8 cellular contexts compared by ENCODE assay signal in genomic region chr2:136116111-136116812, GRCh38. TPM values are rescaled to one million over a fixed set of nuclear protein-coding genes. Genes with fewer than 3 reads are reported as not detected.
DNase-seq lines count a peak whose midpoint lies in the region; ATAC-seq and TF ChIP-seq lines count a peak whose summit lies in the region.

No MANE protein-coding gene starts in this region.

- H3K9ac ChIP-seq in SK-N-SH: no peak overlapping the region
- H3K9ac ChIP-seq in neuronal stem cell (ENCODE audit: low read depth, low read length, poor library complexity): no peak overlapping the region

- no peaks in the 10 kb centered on the region for H3K79me1 ChIP-seq in neuronal stem cell (ENCODE audit: low read depth, low read length)

- peak overlapping the region; percentile 51 for H2BK12ac ChIP-seq in neuronal stem cell (ENCODE audit: low read length)

- TF ChIP-seq CTCF in SK-N-SH (IDR thresholded peaks at IDR 0.05): no peak
- TF ChIP-seq CTCF in LNCaP clone FGC (IDR thresholded peaks at IDR 0.05; ENCODE audit: control insufficient read depth, extremely low read depth, insufficient read depth): no peak
- TF ChIP-seq CTCF in uterus (IDR thresholded peaks at IDR 0.05): no peak

- no peak for TF ChIP-seq POLR2A in uterus (IDR thresholded peaks at IDR 0.05)

- no peak overlapping the region for H2AK5ac ChIP-seq in neuronal stem cell (ENCODE audit: low read depth, low read length)

- H3K4me2 ChIP-seq in SK-N-SH (peak overlapping the region; percentile 77), neuronal stem cell (ENCODE audit: insufficient read depth, low read length, poor library complexity, severe bottlenecking) (peak overlapping the region; percentile 92)

- H3K14ac ChIP-seq in neuronal stem cell (ENCODE audit: low read length): no peak overlapping the region

- H3K79me2 ChIP-seq in SK-N-SH (ENCODE audit: insufficient read depth): no peaks in the 10 kb centered on the region

- ATAC-seq in SK-N-SH treated with all-trans-retinoic acid at 6 μM for 48 hours: no peak

- H3F3A ChIP-seq in SK-N-SH (replicated peaks; ENCODE audit: insufficient read depth): no peaks in the 10 kb centered on the region

- peak overlapping the region; percentile 92 for H3K18ac ChIP-seq in neuronal stem cell (ENCODE audit: low read length)

- DNase-seq in SK-N-SH: no peak
- no peak for DNase-seq in LNCaP clone FGC (ENCODE audit: low read depth)
- DNase-seq in activated CD4-positive, alpha-beta memory T cell treated with anti-CD3 and anti-CD28 coated beads for 36 hours: peak; percentile 82
- peak; percentile 11 for DNase-seq in epidermal melanocyte (ENCODE audit: insufficient read length, low spot score)
- peak; percentile 39 for DNase-seq in neuronal stem cell (ENCODE audit: low spot score)
- DNase-seq in uterus: no peak
- DNase-seq in cerebellar cortex (ENCODE audit: low spot score): no peak

- peaks cover 49% of the 10 kb centered on the region for H3K4me1 Mint-ChIP-seq in activated CD4-positive, alpha-beta memory T cell treated with anti-CD3 and anti-CD28 coated beads for 36 hours (ENCODE audit: low read depth)

- peak overlapping the region; percentile 1 for H2BK120ac ChIP-seq in neuronal stem cell (ENCODE audit: low read depth, low read length)

- H4K91ac ChIP-seq in neuronal stem cell (ENCODE audit: low read depth, low read length, poor library complexity): no peak overlapping the region

- no peak overlapping the region for H3K4ac ChIP-seq in neuronal stem cell (ENCODE audit: low read length)

- no peaks in the 10 kb centered on the region for H3K9me3 Mint-ChIP-seq in activated CD4-positive, alpha-beta memory T cell treated with anti-CD3 and anti-CD28 coated beads for 36 hours

- H3K9me3 ChIP-seq in SK-N-SH: no peaks in the 10 kb centered on the region
- H3K9me3 ChIP-seq in neuronal stem cell (replicated peaks in 1 of 2; ENCODE audit: control insufficient read depth in 2 of 2, insufficient read depth in 1 of 2, low read depth in 1 of 2, low read length in 2 of 2): peaks cover 0 to 3% of the 10 kb centered on the region in 2 donors
- H3K9me3 ChIP-seq in uterus: no peaks in the 10 kb centered on the region

- POLR2A ChIA-PET in SK-N-SH (lab: Yijun Ruan, JAX): interaction anchor here (0.8 to 1.2 kb wide), 3 partner anchors 8 to 131 kb away, joined by 3 to 5 read pairs (median 4); partner anchors contain the start of gene DARS1
- POLR2A ChIA-PET in activated CD4-positive, alpha-beta memory T cell treated with anti-CD3 and anti-CD28 coated beads for 36 hours (lab: Charles Lee): interaction anchor here (0.6 to 1.5 kb wide), 8 partner anchors 14 to 266 kb away, joined by 3 to 8 read pairs (median 4); no protein-coding TSS in a partner anchor

- H3K23ac ChIP-seq in neuronal stem cell (ENCODE audit: low read depth, low read length, poor library complexity): peak overlapping the region; percentile 20

- H3K27ac ChIP-seq in SK-N-SH (ENCODE audit: low read depth in 2 of 2, low read length in 1 of 2) (no peak overlapping the region), neuronal stem cell (replicated peaks; ENCODE audit: low read length) (no peak overlapping the region), uterus (peak overlapping the region in 1 of 2 donors; percentile 28)

- intact Hi-C loops in activated CD4-positive, alpha-beta memory T cell treated with anti-CD3 and anti-CD28 coated beads for 36 hours (cut with micrococcal nuclease): loop anchor here (1.0 to 5.0 kb wide), 6 partner anchors 59 to 374 kb away; partner anchors contain the start of gene UBXN4
- intact Hi-C loops in uterus (cut with DNase I; ENCODE audit: low total_unique reads): no loop called here

- H4K20me1 ChIP-seq in SK-N-SH (ENCODE audit: insufficient read depth): no peaks in the 10 kb centered on the region

- peak overlapping the region; percentile 98 for H3K4me3 Mint-ChIP-seq in activated CD4-positive, alpha-beta memory T cell treated with anti-CD3 and anti-CD28 coated beads for 36 hours

- no peaks in the 10 kb centered on the region for H3K9me2 ChIP-seq in SK-N-SH

- H3K27ac Mint-ChIP-seq in activated CD4-positive, alpha-beta memory T cell treated with anti-CD3 and anti-CD28 coated beads for 36 hours: peak overlapping the region; percentile 69

- no peak for TF ChIP-seq EP300 in SK-N-SH (IDR thresholded peaks at IDR 0.05; ENCODE audit: borderline replicate concordance in 1 of 2, low read depth in 1 of 2, low read length in 1 of 2)

- no peak overlapping the region for H4K8ac ChIP-seq in neuronal stem cell (ENCODE audit: low read depth, low read length)

- H2BK15ac ChIP-seq in neuronal stem cell (ENCODE audit: low read length): peak overlapping the region; percentile 38

- CTCF ChIA-PET in SK-N-SH (lab: Yijun Ruan, JAX): interaction anchor here (0.6 to 1.3 kb wide), 3 partner anchors 31 to 165 kb away, joined by 3 to 7 read pairs (median 4); no protein-coding TSS in a partner anchor
- CTCF ChIA-PET in activated CD4-positive, alpha-beta memory T cell treated with anti-CD3 and anti-CD28 coated beads for 36 hours (lab: Charles Lee): interaction anchor here (1.0 kb wide), 1 partner anchor 185 kb away, joined by 3 read pairs; no protein-coding TSS in a partner anchor

- WGBS in SK-N-SH (ENCODE audit: low lambda C conversion rate): 32% methylated on average over 16 of the region's 30 CpGs
- WGBS in neuronal stem cell (ENCODE audit: extremely low coverage in 2 of 2, insufficient read length in 2 of 2, insufficient replicate concordance in 1 of 2), 2 donors: no CpG with 5 or more reads among the region's 30 CpGs

- peaks cover 2% of the 10 kb centered on the region for H3K27me3 Mint-ChIP-seq in activated CD4-positive, alpha-beta memory T cell treated with anti-CD3 and anti-CD28 coated beads for 36 hours

- H2BK5ac ChIP-seq in neuronal stem cell (ENCODE audit: low read length): no peak overlapping the region

- H3K4me3 ChIP-seq in SK-N-SH (ENCODE audit: low read depth in 2 of 2, low read length in 1 of 2) (peak overlapping the region; percentile 46 to 51; a peak in 3 of 4 replicates), LNCaP clone FGC (ENCODE audit: low read depth, low read length) (peak overlapping the region; percentile 49), neuronal stem cell (ENCODE audit: low read length in 2 of 2) (peak overlapping the region; percentile 53 to 88), uterus (peak overlapping the region; percentile 24 to 27)

- peaks cover 52% of the 10 kb centered on the region for H3K36me3 Mint-ChIP-seq in activated CD4-positive, alpha-beta memory T cell treated with anti-CD3 and anti-CD28 coated beads for 36 hours

- H3K36me3 ChIP-seq in SK-N-SH (replicated peaks in 1 of 2; ENCODE audit: control insufficient read depth in 1 of 2, insufficient read depth in 2 of 2, low read length in 1 of 2): no peaks in the 10 kb centered on the region
- peaks cover 11 to 20% of the 10 kb centered on the region in 2 donors for H3K36me3 ChIP-seq in neuronal stem cell (replicated peaks in 1 of 2; ENCODE audit: control insufficient read depth in 2 of 2, insufficient read depth in 2 of 2, low read length in 2 of 2)
- no peaks in the 10 kb centered on the region for H3K36me3 ChIP-seq in uterus

- no peak for TF ChIP-seq RAD21 in SK-N-SH (IDR thresholded peaks at IDR 0.05; ENCODE audit: low read length)

- H3K4me1 ChIP-seq in SK-N-SH (ENCODE audit: control insufficient read depth in 1 of 2, insufficient read depth in 2 of 2, low read depth in 1 of 2, low read length in 1 of 2) (peaks cover 0 to 31% of the 10 kb centered on the region in 2 experiments; a peak in 2 of 4 replicates), neuronal stem cell (ENCODE audit: control insufficient read depth in 2 of 2, insufficient read depth in 1 of 2, low read depth in 1 of 2, low read length in 2 of 2) (peaks cover 9 to 13% of the 10 kb centered on the region in 2 donors), uterus (peaks cover 0 to 17% of the 10 kb centered on the region in 2 donors)

- H3K27me3 ChIP-seq in SK-N-SH (ENCODE audit: insufficient read depth): peaks cover 45% of the 10 kb centered on the region
- H3K27me3 ChIP-seq in neuronal stem cell (ENCODE audit: control insufficient read depth in 3 of 3, insufficient read depth in 3 of 3, low read depth in 1 of 3, low read length in 3 of 3): peaks cover 0 to 38% (median 0%) of the 10 kb centered on the region in 3 experiments
- H3K27me3 ChIP-seq in uterus: peaks cover 0 to 27% of the 10 kb centered on the region in 2 donors

- H2AFZ ChIP-seq in SK-N-SH (ENCODE audit: low read depth) (no peak overlapping the region), neuronal stem cell (ENCODE audit: low read length) (peak overlapping the region; percentile 85)

TF ChIP-seq in SK-N-SH, 30 proteins besides CTCF, POLR2A, EP300 and RAD21:
- 0 out of 2 replicates have a peak, but pooled peaks have one; percentile 43 for TF ChIP-seq MXI1 (IDR thresholded peaks at IDR 0.05; ENCODE audit: low read depth, low read length)
- TF ChIP-seq CHD2 (IDR thresholded peaks at IDR 0.05; ENCODE audit: low read length, partially characterized antibody): no peak

TF ChIP-seq in SK-N-SH treated with all-trans-retinoic acid at 6 μM for 48 hours, 23 proteins besides CTCF, POLR2A, EP300 and RAD21 (continues in another document):
- TF ChIP-seq BACH2 (CRISPR knock-in tag; IDR thresholded peaks at IDR 0.05; ENCODE audit: borderline replicate concordance): no peak
- no peak for TF ChIP-seq TCF4 (CRISPR knock-in tag; IDR thresholded peaks at IDR 0.05; ENCODE audit: borderline replicate concordance)
- no peak for TF ChIP-seq POU6F1 (CRISPR knock-in tag; IDR thresholded peaks at IDR 0.05; ENCODE audit: borderline replicate concordance, low read depth)
- no peak for TF ChIP-seq OSR1 (CRISPR knock-in tag; IDR thresholded peaks at IDR 0.05)
- no peak for TF ChIP-seq CSDC2 (CRISPR knock-in tag; IDR thresholded peaks at IDR 0.05)
- no peak for TF ChIP-seq ZFP30 (CRISPR knock-in tag; IDR thresholded peaks at IDR 0.05)

RNA-seq across cellular contexts. Expression of gene CXCR4, which starts 1.7 kb away (rescaled TPM):
- 0.48 and 1.3 TPM in 2 replicates for polyA plus RNA-seq in SK-N-SH (2012; rRNA removed)
- polyA plus RNA-seq in SK-N-SH (2012; cell fraction: cytosol; rRNA removed): 0.90 and 1.8 TPM in 2 replicates
- 0.31 and 0.35 TPM in 2 replicates for polyA plus RNA-seq in SK-N-SH (2012; cell fraction: nucleus; rRNA removed)
- 100 to 1,000 TPM; 139 to 141 TPM for total RNA-seq in activated CD4-positive, alpha-beta memory T cell treated with anti-CD3 and anti-CD28 coated beads for 36 hours
- polyA plus RNA-seq in neuronal stem cell (2013, experiment 1 of 2): 20.1 TPM
- polyA plus RNA-seq in neuronal stem cell (2013, experiment 2 of 2): 20.4 TPM
- 10 to 100 TPM in 2 of 4 donors, 1 to 10 TPM in 2; 2.6 to 39.5 (median 19.7) TPM for total RNA-seq in uterus

Comparison
In these comparisons a context has a peak if more than half of its experiments do, and no peak if none do; other contexts are left out.
1. DNase-seq: peak in activated CD4-positive, alpha-beta memory T cell treated with anti-CD3 and anti-CD28 coated beads for 36 hours (single experiment), epidermal melanocyte (single experiment) and neuronal stem cell (single experiment); none in SK-N-SH (single experiment), LNCaP clone FGC (single experiment), uterus (0 of 2) and cerebellar cortex (single experiment).
2. Peak in every context shown above with its lines, with median percentiles within 50 percentile points of each other: H3K4me3 ChIP-seq.